In genomic region chr7:65770473-65771163, GRCh38 we compare ENCODE assay signal across 8 cellular contexts.
DNase-seq lines count a peak whose midpoint lies in the region; ATAC-seq and TF ChIP-seq lines count a peak whose summit lies in the region.
"Not testable (repeated sequence)": the region's sequence is repeated elsewhere in the genome, so short reads cannot be mapped to it uniquely, and the experiment has no call there.

No MANE protein-coding gene starts in this region.

- H3K27ac ChIP-seq in right atrium auricular region (peak overlapping the region; percentile 88 to 90), uterus (peak overlapping the region; percentile 88 to 92)

- not testable (repeated sequence) for H3K27me3 Mint-ChIP-seq in T-helper 17 cell

- H3K4me1 ChIP-seq in right atrium auricular region, uterus: not testable (repeated sequence)

- DNase-seq in NCI-H1694 treated with DMSO at 0.1 percent for 48 hours (lab: John Stamatoyannopoulos, UW) (peak; percentile 66), T-helper 17 cell (peak; percentile 86 to 90 (median 88)), anterior cingulate cortex (lab: John Stamatoyannopoulos, UW) (peak; percentile 49 to 98 (median 94)), right atrium auricular region (ENCODE audit: low spot score) (peak; percentile 98), putamen (ENCODE audit: low spot score) (peak; percentile 94), uterus (peak; percentile 97)

- not testable (repeated sequence) for H3K9me3 ChIP-seq in T-helper 17 cell (ENCODE audit: control insufficient read depth, low read length, poor library complexity, severe bottlenecking); right atrium auricular region; uterus

- intact Hi-C loops in uterus (cut with DNase I; ENCODE audit: low total_unique reads): not testable (repeated sequence)

- H3K4me3 ChIP-seq in right atrium auricular region (peak overlapping the region; percentile 80 to 97), uterus (peak overlapping the region; percentile 92 to 96)

- TF ChIP-seq CTCF in right atrium auricular region (IDR thresholded peaks at IDR 0.05); uterus (IDR thresholded peaks at IDR 0.05): not testable (repeated sequence)

- not testable (repeated sequence) for H3K4me1 Mint-ChIP-seq in T-helper 17 cell

- H3K27me3 ChIP-seq in right atrium auricular region, uterus: not testable (repeated sequence)

- peak overlapping the region; percentile 93 for H3K4me3 Mint-ChIP-seq in T-helper 17 cell

- TF ChIP-seq POLR2A in uterus (IDR thresholded peaks at IDR 0.05): peak; percentile 75 to 76

- H3K36me3 ChIP-seq in right atrium auricular region, uterus: not testable (repeated sequence)

- ATAC-seq in GM18502 (IDR thresholded peaks at IDR 0.05; ENCODE audit: poor library complexity, unreplicated experiment): peak; percentile 99
- ATAC-seq in HG02938 (IDR thresholded peaks at IDR 0.05; ENCODE audit: unreplicated experiment): peak; percentile 98
- ATAC-seq in T-helper 17 cell: peak; percentile 96

- not testable (repeated sequence) for H3K36me3 Mint-ChIP-seq in T-helper 17 cell (ENCODE audit: low read depth)

- H3K27ac Mint-ChIP-seq in T-helper 17 cell: peak overlapping the region; percentile 94

Comparison
In these comparisons a context has a peak if more than half of its experiments do, and no peak if none do; other contexts are left out.
1. Peak in every context shown above with its lines: DNase-seq, ATAC-seq, H3K4me3 ChIP-seq and H3K27ac ChIP-seq.